9 cellular contexts compared by ENCODE assay signal in genomic region chr1:46300673-46301405, GRCh38. TPM values are rescaled to one million over a fixed set of nuclear protein-coding genes. Genes with fewer than 3 reads are reported as not detected.
DNase-seq lines count a peak whose midpoint lies in the region; ATAC-seq and TF ChIP-seq lines count a peak whose summit lies in the region.
"Had no signal": no experiment of that assay in that cellular context is flagged by ENCODE, and none has a peak within 500 bp of the region (broad histone marks: within the 10 kb centered on the region; RNA-seq: fewer than 3 reads in every experiment).

No MANE protein-coding gene starts in this region.

- DNase-seq in AG04450 (ENCODE audit: low read depth, low spot score) (no peak), left lobe of liver (ENCODE audit: low spot score) (no peak), NCI-H748 treated with DMSO at 0.1 percent for 48 hours (lab: John Stamatoyannopoulos, UW) (no peak), NCI-H128 (lab: John Stamatoyannopoulos, UW; ENCODE audit: unreplicated experiment) (no peak)
- DNase-seq in central memory CD8-positive, alpha-beta T cell (ENCODE audit: low spot score in 2 of 2) = no peak

- H3K4me3 ChIP-seq in AG04450 (ENCODE audit: low read depth, low read length) (peak overlapping the region; percentile 86), KMS-11 (IDR thresholded peaks at IDR 0.05; ENCODE audit: insufficient read depth, low read depth, low read length) (no peak overlapping the region), mucosa of stomach (ENCODE audit: low read length) (peak overlapping the region; percentile 44)

- H3K9ac ChIP-seq in KMS-11 (no peak overlapping the region), mucosa of stomach (ENCODE audit: low read length) (peak overlapping the region; percentile 99)

- no peaks in the 10 kb centered on the region for H3K27me3 ChIP-seq in AG04450 (ENCODE audit: control insufficient read depth, insufficient read depth, low read length)
- no peaks in the 10 kb centered on the region for H3K27me3 ChIP-seq in KMS-11 (ENCODE audit: insufficient read depth, low read depth)
- no peaks in the 10 kb centered on the region for H3K27me3 ChIP-seq in mucosa of stomach (ENCODE audit: control insufficient read depth, insufficient read depth, low read length)

- H3K27me3 Mint-ChIP-seq in central memory CD8-positive, alpha-beta T cell = no peaks in the 10 kb centered on the region

- H3K4me3 Mint-ChIP-seq in central memory CD8-positive, alpha-beta T cell = peak overlapping the region; percentile 99

- no peaks in the 10 kb centered on the region for H4K20me1 ChIP-seq in KMS-11 (ENCODE audit: insufficient read depth)

- POLR2A ChIA-PET in AG04450 (lab: Yijun Ruan, JAX) = no interaction called here

- CTCF ChIA-PET in AG04450 (lab: Charles Lee) = interaction anchor here (1.0 kb wide), 1 partner anchor 46 kb away, joined by 3 read pairs; no protein-coding TSS in a partner anchor

- H2AFZ ChIP-seq in KMS-11 (ENCODE audit: low read depth) = no peak overlapping the region

- peaks cover 58% of the 10 kb centered on the region for H3K79me2 ChIP-seq in KMS-11 (ENCODE audit: insufficient read depth, low read depth)

- TF ChIP-seq CTCF in AG04450 (IDR thresholded peaks at IDR 0.05; ENCODE audit: low read depth, low read length) (no peak), KMS-11 (conservative IDR thresholded peaks at IDR 0.05; ENCODE audit: low read depth, low read length) (no peak)

- H3K9me3 ChIP-seq in AG04450 (ENCODE audit: control insufficient read depth, insufficient read depth, low read length) = no peaks in the 10 kb centered on the region; the same call in 1 of the 2 replicates
- H3K9me3 ChIP-seq in mucosa of stomach (ENCODE audit: control insufficient read depth, low read length) = no peaks in the 10 kb centered on the region
- H3K9me3 ChIP-seq: mucosa of descending colon had no signal

- H3K36me3 ChIP-seq in KMS-11 (ENCODE audit: insufficient read depth) (no peaks in the 10 kb centered on the region), mucosa of stomach (ENCODE audit: control insufficient read depth, insufficient read depth, low read length) (peaks cover 4% of the 10 kb centered on the region)

- H3K27ac Mint-ChIP-seq in central memory CD8-positive, alpha-beta T cell (ENCODE audit: low read depth) = peak overlapping the region; percentile 98

- H3K4me1 ChIP-seq in KMS-11 (ENCODE audit: low read depth, poor library complexity, severe bottlenecking) (peaks cover 11% of the 10 kb centered on the region), mucosa of stomach (ENCODE audit: control insufficient read depth, insufficient read depth, low read length) (peaks cover 12% of the 10 kb centered on the region)

- H3K4me2 ChIP-seq in KMS-11 = peak overlapping the region; percentile 61; the same call in 1 of the 2 replicates

- H3K4me1 Mint-ChIP-seq in central memory CD8-positive, alpha-beta T cell = peaks cover 37% of the 10 kb centered on the region

- H3K36me3 Mint-ChIP-seq in central memory CD8-positive, alpha-beta T cell (ENCODE audit: insufficient read depth) = peaks cover 24% of the 10 kb centered on the region

- H3K9me3 Mint-ChIP-seq in central memory CD8-positive, alpha-beta T cell = no peaks in the 10 kb centered on the region

- ATAC-seq in central memory CD8-positive, alpha-beta T cell (replicated peaks; ENCODE audit: extremely low read depth, poor library complexity, severe bottlenecking) = no peak
- ATAC-seq in left lobe of liver (no peak), HG02678 (IDR thresholded peaks at IDR 0.05; ENCODE audit: unreplicated experiment) (no peak)

- H3K27ac ChIP-seq in AG04450 (ENCODE audit: low read depth, low read length) = peak overlapping the region; percentile 95
- no peak overlapping the region for H3K27ac ChIP-seq in KMS-11

RNA-seq across cellular contexts. Expression of gene LRRC41, which starts 2.6 kb away (rescaled TPM):
- polyA plus RNA-seq in AG04450 (2011; rRNA removed) = 66.3 and 80.2 TPM in 2 replicates
- 84.9 and 115 TPM in 2 replicates for polyA minus RNA-seq in AG04450 (2011; rRNA and poly(A)+ RNA removed)
- total RNA-seq in left lobe of liver = 23.1 TPM

RNA-seq across cellular contexts. Expression of gene UQCRH, which starts 2.7 kb away (rescaled TPM):
- 611 and 757 TPM in 2 replicates for polyA plus RNA-seq in AG04450 (2011; rRNA removed)
- 86.6 and 116 TPM in 2 replicates for polyA minus RNA-seq in AG04450 (2011; rRNA and poly(A)+ RNA removed)
- 68.7 TPM for total RNA-seq in left lobe of liver

RNA-seq across cellular contexts. Expression of gene NSUN4, which starts 39.8 kb away (rescaled TPM):
- 18.4 and 21.4 TPM in 2 replicates for polyA plus RNA-seq in AG04450 (2011; rRNA removed)
- 34.8 and 44.3 TPM in 2 replicates for polyA minus RNA-seq in AG04450 (2011; rRNA and poly(A)+ RNA removed)
- total RNA-seq in left lobe of liver = 9.3 TPM

RNA-seq across cellular contexts. Expression of gene RAD54L, which starts 53.3 kb away (rescaled TPM):
- polyA plus RNA-seq in AG04450 (2011; rRNA removed) = 1.8 and 1.9 TPM in 2 replicates
- polyA minus RNA-seq in AG04450 (2011; rRNA and poly(A)+ RNA removed) = 2.7 and 3.1 TPM in 2 replicates
- 0.33 TPM for total RNA-seq in left lobe of liver
